ENCODE assay signal across 8 cellular contexts in genomic region chr9:78296208-78296892, GRCh38. TPM values are rescaled to one million over a fixed set of nuclear protein-coding genes. Genes with fewer than 3 reads are reported as not detected.
DNase-seq lines count a peak whose midpoint lies in the region; ATAC-seq and TF ChIP-seq lines count a peak whose summit lies in the region.

No MANE protein-coding gene starts in this region.

- peak overlapping the region; percentile 30; the same call in 1 of the 2 replicates for H3K27ac ChIP-seq in MM.1S (ENCODE audit: low read length)
- peak overlapping the region; percentile 48 for H3K27ac ChIP-seq in thymus (ENCODE audit: low read depth)

- H3K4me2 ChIP-seq in MM.1S (ENCODE audit: low read depth, low read length), result peak overlapping the region; percentile 81

- peak overlapping the region; percentile 97 for H3K27ac Mint-ChIP-seq in activated CD4-positive, alpha-beta T cell treated with anti-CD3 and anti-CD28 coated beads, Interleukin-2, amount 10 ng/mL, durations not matched to agents 24 days and 14 days

- no peaks in the 10 kb centered on the region for H3K9me3 Mint-ChIP-seq in activated CD4-positive, alpha-beta T cell treated with anti-CD3 and anti-CD28 coated beads, Interleukin-2, amount 10 ng/mL, durations not matched to agents 24 days and 14 days

- no peaks in the 10 kb centered on the region for H3K9me2 ChIP-seq in MM.1S (replicated peaks; ENCODE audit: insufficient read depth, low read length)

- no peaks in the 10 kb centered on the region for H3K27me3 ChIP-seq in MM.1S (replicated peaks; ENCODE audit: insufficient read depth, low read length)
- no peaks in the 10 kb centered on the region for H3K27me3 ChIP-seq in thymus (ENCODE audit: control insufficient read depth, insufficient read depth)

- H3K4me1 Mint-ChIP-seq in activated CD4-positive, alpha-beta T cell treated with anti-CD3 and anti-CD28 coated beads, Interleukin-2, amount 10 ng/mL, durations not matched to agents 24 days and 14 days, result peaks cover 36% of the 10 kb centered on the region

- peak overlapping the region; percentile 80; the same call in 1 of the 2 replicates for H3K9ac ChIP-seq in MM.1S (ENCODE audit: low read length)

- no peaks in the 10 kb centered on the region for H4K20me1 ChIP-seq in MM.1S (ENCODE audit: insufficient read depth, low read length)

- H3K36me3 ChIP-seq in MM.1S (replicated peaks; ENCODE audit: insufficient read depth, low read length) (no peaks in the 10 kb centered on the region; the same call in 1 of the 2 replicates), thymus (ENCODE audit: control insufficient read depth, insufficient read depth) (no peaks in the 10 kb centered on the region)

- H3F3A ChIP-seq in MM.1S (ENCODE audit: insufficient read depth, low read length), result no peaks in the 10 kb centered on the region

- no peak for TF ChIP-seq CTCF in MM.1S (IDR thresholded peaks at IDR 0.05; ENCODE audit: low read length)
- no peak for TF ChIP-seq CTCF in epithelial cell of proximal tubule (conservative IDR thresholded peaks at IDR 0.05; ENCODE audit: low read depth, low read length)

- H2AFZ ChIP-seq in MM.1S (ENCODE audit: low read length), result peak overlapping the region; percentile 94

- ATAC-seq in GM19455 (IDR thresholded peaks at IDR 0.05; ENCODE audit: unreplicated experiment) (no peak), GM19395 (IDR thresholded peaks at IDR 0.05; ENCODE audit: unreplicated experiment) (no peak)

- H3K79me2 ChIP-seq in MM.1S (ENCODE audit: low read length), result peaks cover 35% of the 10 kb centered on the region

- H3K4me1 ChIP-seq in MM.1S (ENCODE audit: low read length) (no peaks in the 10 kb centered on the region), thymus (ENCODE audit: control insufficient read depth, insufficient read depth, low read length) (peaks cover 12% of the 10 kb centered on the region)

- DNase-seq in DMS79 (lab: John Stamatoyannopoulos, UW), result peak; percentile 23
- no peak for DNase-seq in MM.1S
- peak; percentile 68 for DNase-seq in activated CD4-positive, alpha-beta T cell treated with anti-CD3 and anti-CD28 coated beads, Interleukin-2, amount 10 ng/mL, durations not matched to agents 24 days and 14 days
- no peak for DNase-seq in epithelial cell of proximal tubule (ENCODE audit: low read depth)
- peak; percentile 50 for DNase-seq in midbrain (lab: John Stamatoyannopoulos, UW)

- intact Hi-C loops in activated CD4-positive, alpha-beta T cell treated with anti-CD3 and anti-CD28 coated beads, Interleukin-2, amount 10 ng/mL, durations not matched to agents 24 days and 14 days (cut with micrococcal nuclease), result loop anchor here (1.0 to 10.0 kb wide), 5 partner anchors 36 to 1119 kb away; partner anchors contain the start of genes CEP78, GNAQ and VPS13A

- H3K36me3 Mint-ChIP-seq in activated CD4-positive, alpha-beta T cell treated with anti-CD3 and anti-CD28 coated beads, Interleukin-2, amount 10 ng/mL, durations not matched to agents 24 days and 14 days (ENCODE audit: low read depth), result peaks cover 15% of the 10 kb centered on the region

- H3K4me3 Mint-ChIP-seq in activated CD4-positive, alpha-beta T cell treated with anti-CD3 and anti-CD28 coated beads, Interleukin-2, amount 10 ng/mL, durations not matched to agents 24 days and 14 days, result peak overlapping the region; percentile 96

- 13% methylated on average over 32 of the region's 32 CpGs for WGBS in thymus

- H3K9me3 ChIP-seq in MM.1S (replicated peaks; ENCODE audit: insufficient read depth, low read length) (no peaks in the 10 kb centered on the region), thymus (ENCODE audit: control insufficient read depth) (no peaks in the 10 kb centered on the region)

- no peaks in the 10 kb centered on the region for H3K27me3 Mint-ChIP-seq in activated CD4-positive, alpha-beta T cell treated with anti-CD3 and anti-CD28 coated beads, Interleukin-2, amount 10 ng/mL, durations not matched to agents 24 days and 14 days

- H3K4me3 ChIP-seq in MM.1S (ENCODE audit: low read length), result peak overlapping the region; percentile 84
- H3K4me3 ChIP-seq in epithelial cell of proximal tubule (ENCODE audit: low read depth, low read length), result peak overlapping the region; percentile 74
- peak overlapping the region; percentile 56 for H3K4me3 ChIP-seq in thymus (ENCODE audit: low read length)

RNA-seq across cellular contexts. Expression of gene PSAT1, which starts 0.6 kb away (rescaled TPM):
- total RNA-seq in activated CD4-positive, alpha-beta T cell treated with anti-CD3 and anti-CD28 coated beads, Interleukin-2, amount 10 ng/mL, durations not matched to agents 24 days and 14 days, result 88.5 and 91.3 TPM in 2 replicates
- total RNA-seq in epithelial cell of proximal tubule, result 46.1 and 155 TPM in 2 replicates
- polyA plus RNA-seq in thymus, result 21.7 TPM

Comparison
In these comparisons a context has a peak if more than half of its experiments do, and no peak if none do; other contexts are left out.
1. DNase-seq: peak in DMS79 (single experiment), activated CD4-positive, alpha-beta T cell treated with anti-CD3 and anti-CD28 coated beads, Interleukin-2, amount 10 ng/mL, durations not matched to agents 24 days and 14 days (single experiment) and midbrain (single experiment); none in MM.1S (single experiment) and epithelial cell of proximal tubule (single experiment).
2. Peak in every context shown above with its lines, with median percentiles within 50 percentile points of each other: H3K4me3 ChIP-seq.